In genomic region chr17:82092995-82093751, GRCh38 we compare ENCODE assay signal across 17 cellular contexts. TPM values are rescaled to one million over a fixed set of nuclear protein-coding genes. Genes with fewer than 3 reads are reported as not detected.
A peak's percentile ranks its signal among the peaks of the same experiment; 100 is the strongest.
DNase-seq lines count a peak whose midpoint lies in the region; ATAC-seq, FAIRE-seq and TF ChIP-seq lines count a peak whose summit lies in the region.
"Had no signal": no experiment of that assay in that cellular context is flagged by ENCODE, and none has a peak within 500 bp of the region (broad histone marks: within the 10 kb centered on the region; RNA-seq: fewer than 3 reads in every experiment).

No MANE protein-coding gene starts in this region.

- TF ChIP-seq POLR2A in erythroblast (IDR thresholded peaks at IDR 0.05; ENCODE audit: low read length), result peak; percentile 46
- TF ChIP-seq POLR2A in GM12891 (IDR thresholded peaks at IDR 0.05; ENCODE audit: low read depth, low read length), result no peak

- FAIRE-seq in HTR-8/SVneo (lab: Jason Lieb, UNC), result no peak
- no peak for FAIRE-seq in GM12891 (lab: Jason Lieb, UNC)
- FAIRE-seq: TTC549 had no signal

- H3K27ac ChIP-seq in 22Rv1, result peak overlapping the region; percentile 25; the same call in 1 of the 2 replicates
- H3K27ac ChIP-seq: HL-60 had no signal

- ATAC-seq in HG02885 (IDR thresholded peaks at IDR 0.05; ENCODE audit: poor library complexity, unreplicated experiment), result no peak

- DNase-seq in HuH-7.5 (ENCODE audit: low spot score) (peak; percentile 24), erythroblast (lab: John Stamatoyannopoulos, UW) (no peak), HTR-8/SVneo (ENCODE audit: insufficient read length, low spot score) (no peak), GM12891 (ENCODE audit: insufficient read length, low spot score) (no peak)
- DNase-seq: activated CD4-positive, alpha-beta T cell treated with anti-CD3 and anti-CD28 coated beads, Interleukin-2, amount 10 ng/mL, durations not matched to agents 7 days and 5 days; activated naive CD4-positive, alpha-beta T cell treated with anti-CD3 and anti-CD28 coated beads for 36 hours; cerebellar nuclear complex; effector CD8-positive, alpha-beta T cell; MM.1S; NCI-H1694; NCI-H69; SHP77; stimulated activated CD4-positive, alpha-beta T cell treated with anti-CD3 and anti-CD28 coated beads, Interleukin-12 subunit alpha, Interleukin-12 subunit beta, amount 100 ng/mL, for 4 hours had no signal

- TF ChIP-seq CTCF in 22Rv1 (IDR thresholded peaks at IDR 0.05), result no peak

TF ChIP-seq in GM12891, 5 proteins besides CTCF, POLR2A, EP300 and RAD21:
- TF ChIP-seq PAX5 (IDR thresholded peaks at IDR 0.05; ENCODE audit: insufficient read depth, low read length, severe bottlenecking) (no peak), POU2F2 (IDR thresholded peaks at IDR 0.05; ENCODE audit: low read depth, low read length) (no peak), TAF1 (IDR thresholded peaks at IDR 0.05; ENCODE audit: low read depth, low read length) (no peak), SPI1 (IDR thresholded peaks at IDR 0.05; ENCODE audit: low read depth, low read length) (no peak), POLR2AphosphoS5 (IDR thresholded peaks at IDR 0.05; ENCODE audit: low read depth, low read length) (no peak)
TF ChIP-seq in GM12891: peak in this region for 0.

RNA-seq across cellular contexts. Expression of gene FASN, which starts 4.9 kb away (rescaled TPM):
- 59.2 TPM for polyA plus RNA-seq in GM12891 (2012; ENCODE audit: low read depth, missing spikeins)

RNA-seq across cellular contexts. Expression of gene DUS1L, which starts 27.6 kb away (rescaled TPM):
- polyA plus RNA-seq in GM12891 (2012; ENCODE audit: low read depth, missing spikeins), result 77.3 TPM

RNA-seq across cellular contexts. Expression of gene GPS1, which starts 41.5 kb away (rescaled TPM):
- polyA plus RNA-seq in GM12891 (2012; ENCODE audit: low read depth, missing spikeins), result 48.7 TPM

RNA-seq across cellular contexts. Expression of gene RFNG, which starts 41.6 kb away (rescaled TPM):
- polyA plus RNA-seq in GM12891 (2012; ENCODE audit: low read depth, missing spikeins), result 13.8 TPM

RNA-seq across cellular contexts. Expression of gene DCXR, which starts 55.7 kb away (rescaled TPM):
- 40.2 TPM for polyA plus RNA-seq in GM12891 (2012; ENCODE audit: low read depth, missing spikeins)
